Comparison of ENCODE assay signal across 11 cellular contexts in the genomic region with DNA sequence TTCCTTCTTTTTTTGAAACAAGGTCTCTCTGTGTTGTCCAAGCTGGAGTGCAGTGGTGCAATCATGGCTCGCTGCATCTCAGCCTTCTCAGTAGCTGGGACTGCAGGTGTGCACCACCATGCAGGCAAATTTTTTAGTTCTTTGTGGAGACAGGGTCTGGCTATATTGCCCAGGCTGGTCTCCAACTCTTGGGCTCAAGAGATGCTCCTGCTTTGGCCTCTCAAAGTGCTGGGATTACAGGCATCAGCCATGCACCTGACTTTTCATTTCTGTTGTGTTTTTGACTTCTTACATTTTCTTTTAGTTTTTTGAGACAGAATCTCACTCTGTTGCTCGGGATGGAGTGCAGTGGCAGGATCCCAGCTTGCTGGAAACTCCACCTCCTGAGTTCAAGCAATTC. TPM values are rescaled to one million over a fixed set of nuclear protein-coding genes. Genes with fewer than 3 reads are reported as not detected.
"Had no signal": no experiment of that assay in that cellular context is flagged by ENCODE, and none has a peak within 500 bp of the region (broad histone marks: within the 10 kb centered on the region; RNA-seq: fewer than 3 reads in every experiment).

No MANE protein-coding gene starts in this region.

RNA-seq across cellular contexts. Expression of a gene that starts 49.3 kb away (rescaled TPM):
- total RNA-seq: activated CD4-positive, alpha-beta T cell treated with anti-CD3 and anti-CD28 coated beads, Interleukin-2, amount 10 ng/mL, durations not matched to agents 24 days and 14 days; activated CD8-positive, alpha-beta T cell treated with anti-CD3 and anti-CD28 coated beads, Interleukin-2, amount 10 ng/mL, durations not matched to agents 7 days and 5 days; activated naive CD8-positive, alpha-beta T cell treated with anti-CD3 and anti-CD28 coated beads, Interleukin-2, amount 10 ng/mL, durations not matched to agents 7 days and 5 days; activated T-cell treated with anti-CD3 and anti-CD28 coated beads, Interleukin-2, amount 50 U/mL, for 72 hours; activated T-helper 17 cell treated with anti-CD3 and anti-CD28 coated beads, Interleukin-2, amount 50 U/mL, for 72 hours; astrocyte; body of pancreas; M059J; PC-3; SJSA1 had no signal
- polyA plus RNA-seq: SK-N-SH had no signal
